In genomic region chr5:149961186-149961685, GRCh38 we compare ENCODE assay signal across 8 cellular contexts. TPM values are rescaled to one million over a fixed set of nuclear protein-coding genes. Genes with fewer than 3 reads are reported as not detected.
A peak's percentile ranks its signal among the peaks of the same experiment; 100 is the strongest.
DNase-seq lines count a peak whose midpoint lies in the region; ATAC-seq and TF ChIP-seq lines count a peak whose summit lies in the region.

No MANE protein-coding gene starts in this region.

- DNase-seq in GM12865 (ENCODE audit: low read depth) (no peak), RWPE1 (ENCODE audit: low spot score) (no peak), fibroblast of lung (ENCODE audit: low read depth in 2 of 2) (no peak), progenitor cell of endocrine pancreas (ENCODE audit: low spot score, unreplicated experiment) (no peak), UCSD-AML1 (lab: John Stamatoyannopoulos, UW; ENCODE audit: unreplicated experiment) (no peak), dedifferentiated amniotic fluid mesenchymal stem cell (ENCODE audit: extremely low spot score) (no peak), GM19238 (ENCODE audit: insufficient read length, low spot score) (no peak)

- H3K36me3 Mint-ChIP-seq in progenitor cell of endocrine pancreas (ENCODE audit: insufficient read depth): no peaks in the 10 kb centered on the region

- POLR2A ChIA-PET in RWPE1 (lab: Yijun Ruan, JAX; ENCODE audit: low non-redundant PET): interaction anchor here (0.6 to 0.8 kb wide), 2 partner anchors 25 to 132 kb away, joined by 3 read pairs; no protein-coding TSS in a partner anchor

- CTCF ChIA-PET in RWPE1 (lab: Yijun Ruan, JAX): interaction anchor here (0.6 to 5.4 kb wide), 8 partner anchors 14 to 127 kb away, joined by 3 to 55 read pairs (median 10); no protein-coding TSS in a partner anchor

- H3K9ac ChIP-seq in fibroblast of lung (ENCODE audit: insufficient read depth, low read length): peak overlapping the region; percentile 65

- peak overlapping the region; percentile 54 for H3K27ac Mint-ChIP-seq in progenitor cell of endocrine pancreas

- no peaks in the 10 kb centered on the region for H3K9me3 Mint-ChIP-seq in progenitor cell of endocrine pancreas (ENCODE audit: low read depth)

- no peaks in the 10 kb centered on the region for H3K36me3 ChIP-seq in fibroblast of lung (ENCODE audit: control insufficient read depth, insufficient read depth, low read length)

- no peak for TF ChIP-seq CTCF in GM12865 (IDR thresholded peaks at IDR 0.05; ENCODE audit: insufficient read depth, low read depth, low read length, missing control alignments)
- no peak for TF ChIP-seq CTCF in RWPE1 (conservative IDR thresholded peaks at IDR 0.05; ENCODE audit: low read depth)
- no peak for TF ChIP-seq CTCF in fibroblast of lung (conservative IDR thresholded peaks at IDR 0.05 in 1 of 2, IDR thresholded peaks at IDR 0.05 in 1 of 2; ENCODE audit: low read depth in 1 of 2, low read length in 2 of 2)
- no peak for TF ChIP-seq CTCF in progenitor cell of endocrine pancreas (IDR thresholded peaks at IDR 0.05; ENCODE audit: unreplicated experiment)

- no peaks in the 10 kb centered on the region for H4K20me1 ChIP-seq in fibroblast of lung (ENCODE audit: control insufficient read depth, extremely low read depth, insufficient read depth, low read length)

- H3K27ac ChIP-seq in RWPE1 (peak overlapping the region; percentile 90), fibroblast of lung (ENCODE audit: insufficient read depth, low read length) (peak overlapping the region; percentile 55)

- no peaks in the 10 kb centered on the region for H3K27me3 ChIP-seq in fibroblast of lung (ENCODE audit: control insufficient read depth, insufficient read depth, low read length)

- no peak for ATAC-seq in HG03175 (IDR thresholded peaks at IDR 0.05; ENCODE audit: unreplicated experiment)

- no peaks in the 10 kb centered on the region for H3K9me3 ChIP-seq in fibroblast of lung (ENCODE audit: control insufficient read depth, insufficient read depth, low read depth, low read length)

- peaks cover 5% of the 10 kb centered on the region for H3K4me1 ChIP-seq in fibroblast of lung (ENCODE audit: control insufficient read depth, extremely low read depth, insufficient read depth, low read length)

- H3K4me3 Mint-ChIP-seq in progenitor cell of endocrine pancreas (ENCODE audit: low read depth): peak overlapping the region; percentile 82

- no peaks in the 10 kb centered on the region for H3K79me2 ChIP-seq in fibroblast of lung (ENCODE audit: control insufficient read depth, insufficient read depth, low read length)

- no peaks in the 10 kb centered on the region for H3K27me3 Mint-ChIP-seq in progenitor cell of endocrine pancreas

- peak overlapping the region; percentile 86 for H2AFZ ChIP-seq in fibroblast of lung (ENCODE audit: low read length)

- H3K4me2 ChIP-seq in fibroblast of lung (ENCODE audit: extremely low read depth, insufficient read depth, low read length): peak overlapping the region; percentile 89

- peaks cover 10% of the 10 kb centered on the region for H3K4me1 Mint-ChIP-seq in progenitor cell of endocrine pancreas (ENCODE audit: low read depth)

- peak overlapping the region; percentile 73 for H3K4me3 ChIP-seq in GM12865 (ENCODE audit: low read depth, low read length)
- H3K4me3 ChIP-seq in fibroblast of lung (replicated peaks in 1 of 4; ENCODE audit: control extremely low read depth in 1 of 4, insufficient read depth in 1 of 4, low read depth in 3 of 4, low read length in 4 of 4): peak overlapping the region; percentile 62 to 84 (median 80)

RNA-seq across cellular contexts. Expression of gene SLC26A2, which starts 0.7 kb away (rescaled TPM):
- total RNA-seq in fibroblast of lung: 11.6 and 15.7 TPM in 2 replicates
- 7.7 and 10.3 TPM in 2 replicates for polyA plus RNA-seq in fibroblast of lung
- polyA plus RNA-seq in fibroblast of lung (2012): 4.8 and 6.7 TPM in 2 replicates
- 9.2 and 17.6 TPM in 2 replicates for polyA minus RNA-seq in fibroblast of lung (ENCODE audit: low replicate concordance)
- 11.7 and 12.6 TPM in 2 replicates for total RNA-seq in progenitor cell of endocrine pancreas

RNA-seq across cellular contexts. Expression of gene PDE6A, which starts 16.6 kb away (rescaled TPM):
- total RNA-seq in fibroblast of lung (under 0.01 TPM in 2 replicates), progenitor cell of endocrine pancreas (0.07 TPM in 1 of 2 replicates, not detected in the other)
- polyA plus RNA-seq in fibroblast of lung: 0.02 TPM in 1 of 2 replicates, not detected in the other
- not detected in 2 replicates for polyA plus RNA-seq in fibroblast of lung (2012)
- polyA minus RNA-seq in fibroblast of lung (ENCODE audit: low replicate concordance): not detected in 2 replicates

RNA-seq across cellular contexts. Expression of gene TIGD6, which starts 39.2 kb away (rescaled TPM):
- total RNA-seq in fibroblast of lung (8.7 and 10.4 TPM in 2 replicates), progenitor cell of endocrine pancreas (3.8 and 4.2 TPM in 2 replicates)
- 5.7 and 6.9 TPM in 2 replicates for polyA plus RNA-seq in fibroblast of lung
- 6.1 and 6.2 TPM in 2 replicates for polyA plus RNA-seq in fibroblast of lung (2012)
- 2.7 and 4.8 TPM in 2 replicates for polyA minus RNA-seq in fibroblast of lung (ENCODE audit: low replicate concordance)

RNA-seq across cellular contexts. Expression of gene HMGXB3, which starts 39.3 kb away (rescaled TPM):
- total RNA-seq in fibroblast of lung (25.9 and 29.9 TPM in 2 replicates), progenitor cell of endocrine pancreas (39.9 and 42.3 TPM in 2 replicates)
- 31.5 and 35.3 TPM in 2 replicates for polyA plus RNA-seq in fibroblast of lung
- polyA plus RNA-seq in fibroblast of lung (2012): 20.1 and 20.6 TPM in 2 replicates
- 56.7 and 74.4 TPM in 2 replicates for polyA minus RNA-seq in fibroblast of lung (ENCODE audit: low replicate concordance)
